Comparison of ENCODE assay signal across 8 cellular contexts in the genomic region with DNA sequence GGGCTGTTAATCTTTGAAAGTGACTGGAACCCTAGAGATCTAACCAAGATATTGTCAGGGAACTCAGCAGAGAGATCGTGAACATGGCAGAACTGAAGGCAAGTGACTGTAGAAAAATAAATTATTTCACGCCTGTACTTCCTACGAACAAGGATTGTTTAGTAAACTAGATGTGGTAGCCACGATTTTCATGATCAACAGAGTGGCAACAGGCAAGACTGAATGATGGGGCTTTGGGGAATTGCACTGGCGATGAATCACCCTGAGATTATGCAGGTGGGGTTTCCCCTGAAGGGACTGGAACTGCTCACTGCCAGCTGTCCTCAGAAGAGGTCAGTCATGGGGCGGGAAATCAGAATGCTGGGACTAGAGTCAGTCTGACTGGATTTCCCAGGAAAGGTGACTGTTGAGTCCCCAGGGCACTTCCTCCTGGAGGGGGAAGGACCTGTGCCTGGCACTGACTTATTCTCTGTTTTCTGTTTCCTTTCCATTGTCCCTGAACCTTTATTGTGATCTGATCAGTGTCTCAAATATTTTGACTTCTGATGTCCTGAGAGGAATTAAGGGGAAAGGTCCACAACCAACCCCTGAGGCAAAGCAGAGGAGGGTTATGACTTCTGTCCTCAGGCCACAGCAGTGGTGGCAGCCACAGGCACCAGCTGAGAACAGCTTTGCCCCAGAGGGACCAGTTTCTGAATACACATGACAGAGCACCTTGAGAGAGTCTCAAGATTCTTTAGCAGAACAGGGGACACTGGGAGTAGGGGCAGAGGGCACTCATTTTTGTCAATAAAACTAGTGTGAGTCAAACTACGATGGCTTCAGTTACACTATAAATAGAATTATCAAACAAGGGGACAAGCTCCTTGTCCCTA.
A peak's percentile ranks its signal among the peaks of the same experiment; 100 is the strongest.
DNase-seq lines count a peak whose midpoint lies in the region; ATAC-seq and TF ChIP-seq lines count a peak whose summit lies in the region.

No MANE protein-coding gene starts in this region.

- H3K9me3 Mint-ChIP-seq in activated T-helper 17 cell treated with anti-CD3 and anti-CD28 coated beads, Interleukin-2, amount 50 U/mL, for 72 hours: no peaks in the 10 kb centered on the region
- H3K9me3 Mint-ChIP-seq in immature natural killer cell: no peaks in the 10 kb centered on the region

- no peak for TF ChIP-seq CTCF in kidney epithelial cell (IDR thresholded peaks at IDR 0.05; ENCODE audit: insufficient read depth, low read length, poor library complexity, severe bottlenecking)

- DNase-seq in EL: peak; percentile 85
- DNase-seq in HPDE6-E6E7 (ENCODE audit: extremely low spot score): peak; percentile 88
- DNase-seq in kidney epithelial cell (ENCODE audit: low read depth): peak; percentile 91
- peak; percentile 77 for DNase-seq in stimulated activated naive CD8-positive, alpha-beta T cell treated with anti-CD3 and anti-CD28 coated beads, Interleukin-15, Interleukin-2, amounts not matched to agents 100 U/mL and 50 U/mL, for 24 hours
- DNase-seq in amygdala (lab: John Stamatoyannopoulos, UW): no peak
- DNase-seq in immature natural killer cell: no peak

- no peaks in the 10 kb centered on the region for H3K36me3 ChIP-seq in kidney epithelial cell (ENCODE audit: control insufficient read depth, insufficient read depth, low read length)

- no peaks in the 10 kb centered on the region for H3K27me3 ChIP-seq in kidney epithelial cell (ENCODE audit: control insufficient read depth, insufficient read depth, low read length)

- H3K4me3 Mint-ChIP-seq in activated T-helper 17 cell treated with anti-CD3 and anti-CD28 coated beads, Interleukin-2, amount 50 U/mL, for 72 hours: peak overlapping the region; percentile 84
- no peak overlapping the region for H3K4me3 Mint-ChIP-seq in immature natural killer cell

- peak overlapping the region; percentile 97 for H3K27ac Mint-ChIP-seq in activated T-helper 17 cell treated with anti-CD3 and anti-CD28 coated beads, Interleukin-2, amount 50 U/mL, for 72 hours
- H3K27ac Mint-ChIP-seq in immature natural killer cell: no peak overlapping the region

- peak; percentile 60 for ATAC-seq in GM21515 (IDR thresholded peaks at IDR 0.05; ENCODE audit: unreplicated experiment)
- peak; percentile 71 for ATAC-seq in activated T-helper 17 cell treated with anti-CD3 and anti-CD28 coated beads, Interleukin-2, amount 50 U/mL, for 72 hours (replicated peaks)
- ATAC-seq in stimulated activated naive CD8-positive, alpha-beta T cell treated with anti-CD3 and anti-CD28 coated beads, Interleukin-15, Interleukin-2, amounts not matched to agents 100 U/mL and 50 U/mL, for 24 hours: peak; percentile 76

- no peak overlapping the region for H3K4me3 ChIP-seq in kidney epithelial cell (ENCODE audit: low read depth, low read length)

- H3K27me3 Mint-ChIP-seq in activated T-helper 17 cell treated with anti-CD3 and anti-CD28 coated beads, Interleukin-2, amount 50 U/mL, for 72 hours: no peaks in the 10 kb centered on the region
- peaks cover 0 to 7% (median 5%) of the 10 kb centered on the region in 3 donors for H3K27me3 Mint-ChIP-seq in immature natural killer cell (ENCODE audit: low read depth in 3 of 3)

- peaks cover 54% of the 10 kb centered on the region for H3K4me1 Mint-ChIP-seq in activated T-helper 17 cell treated with anti-CD3 and anti-CD28 coated beads, Interleukin-2, amount 50 U/mL, for 72 hours
- no peaks in the 10 kb centered on the region for H3K4me1 Mint-ChIP-seq in immature natural killer cell

- H3K36me3 Mint-ChIP-seq in activated T-helper 17 cell treated with anti-CD3 and anti-CD28 coated beads, Interleukin-2, amount 50 U/mL, for 72 hours (ENCODE audit: low read depth): peaks cover 4% of the 10 kb centered on the region
- H3K36me3 Mint-ChIP-seq in immature natural killer cell: no peaks in the 10 kb centered on the region

Comparison
In these comparisons a context has a peak if more than half of its experiments do, and no peak if none do; other contexts are left out.
1. DNase-seq: peak in EL (single experiment), HPDE6-E6E7 (single experiment), kidney epithelial cell (single experiment) and stimulated activated naive CD8-positive, alpha-beta T cell treated with anti-CD3 and anti-CD28 coated beads, Interleukin-15, Interleukin-2, amounts not matched to agents 100 U/mL and 50 U/mL, for 24 hours (single experiment); none in amygdala (0 of 56) and immature natural killer cell (0 of 3).
2. Peak in every context shown above with its lines, with median percentiles within 50 percentile points of each other: ATAC-seq.